2 cellular contexts compared by ENCODE assay signal in the genomic region with DNA sequence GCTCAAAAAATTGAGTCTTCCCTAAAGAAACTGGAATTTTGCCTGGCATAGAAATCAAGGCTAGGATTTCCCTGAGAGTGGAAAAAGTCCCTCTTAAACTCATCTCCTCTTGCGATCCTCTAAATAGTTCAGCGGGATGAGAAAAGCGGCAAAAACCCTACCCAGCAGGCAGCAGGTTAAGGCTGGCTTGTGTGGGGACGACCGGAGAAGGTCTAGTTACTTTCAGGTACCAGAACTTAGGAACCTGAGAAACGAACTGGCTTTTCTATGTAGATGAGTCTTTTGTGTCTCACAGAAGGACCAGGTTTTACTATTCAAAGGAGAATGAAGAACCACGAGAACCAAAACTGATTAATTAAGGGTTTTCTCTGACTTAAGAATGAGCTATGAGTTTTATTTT.
TF ChIP-seq lines count a peak whose summit lies in the region.

No MANE protein-coding gene starts in this region.

TF ChIP-seq in GM23338, 12 proteins besides CTCF, POLR2A, EP300 and RAD21:
- TF ChIP-seq ZNF114 (CRISPR knock-in tag; IDR thresholded peaks at IDR 0.05) (no peak), POLR2AphosphoS5 (IDR thresholded peaks at IDR 0.05; ENCODE audit: low read depth) (0 out of 2 replicates have a peak, but pooled peaks have one; percentile 31), NANOG (IDR thresholded peaks at IDR 0.05; ENCODE audit: borderline replicate concordance) (no peak), CREB1 (CRISPR knock-in tag; IDR thresholded peaks at IDR 0.05; ENCODE audit: low read depth) (no peak)
- TF ChIP-seq, protein P1, sequence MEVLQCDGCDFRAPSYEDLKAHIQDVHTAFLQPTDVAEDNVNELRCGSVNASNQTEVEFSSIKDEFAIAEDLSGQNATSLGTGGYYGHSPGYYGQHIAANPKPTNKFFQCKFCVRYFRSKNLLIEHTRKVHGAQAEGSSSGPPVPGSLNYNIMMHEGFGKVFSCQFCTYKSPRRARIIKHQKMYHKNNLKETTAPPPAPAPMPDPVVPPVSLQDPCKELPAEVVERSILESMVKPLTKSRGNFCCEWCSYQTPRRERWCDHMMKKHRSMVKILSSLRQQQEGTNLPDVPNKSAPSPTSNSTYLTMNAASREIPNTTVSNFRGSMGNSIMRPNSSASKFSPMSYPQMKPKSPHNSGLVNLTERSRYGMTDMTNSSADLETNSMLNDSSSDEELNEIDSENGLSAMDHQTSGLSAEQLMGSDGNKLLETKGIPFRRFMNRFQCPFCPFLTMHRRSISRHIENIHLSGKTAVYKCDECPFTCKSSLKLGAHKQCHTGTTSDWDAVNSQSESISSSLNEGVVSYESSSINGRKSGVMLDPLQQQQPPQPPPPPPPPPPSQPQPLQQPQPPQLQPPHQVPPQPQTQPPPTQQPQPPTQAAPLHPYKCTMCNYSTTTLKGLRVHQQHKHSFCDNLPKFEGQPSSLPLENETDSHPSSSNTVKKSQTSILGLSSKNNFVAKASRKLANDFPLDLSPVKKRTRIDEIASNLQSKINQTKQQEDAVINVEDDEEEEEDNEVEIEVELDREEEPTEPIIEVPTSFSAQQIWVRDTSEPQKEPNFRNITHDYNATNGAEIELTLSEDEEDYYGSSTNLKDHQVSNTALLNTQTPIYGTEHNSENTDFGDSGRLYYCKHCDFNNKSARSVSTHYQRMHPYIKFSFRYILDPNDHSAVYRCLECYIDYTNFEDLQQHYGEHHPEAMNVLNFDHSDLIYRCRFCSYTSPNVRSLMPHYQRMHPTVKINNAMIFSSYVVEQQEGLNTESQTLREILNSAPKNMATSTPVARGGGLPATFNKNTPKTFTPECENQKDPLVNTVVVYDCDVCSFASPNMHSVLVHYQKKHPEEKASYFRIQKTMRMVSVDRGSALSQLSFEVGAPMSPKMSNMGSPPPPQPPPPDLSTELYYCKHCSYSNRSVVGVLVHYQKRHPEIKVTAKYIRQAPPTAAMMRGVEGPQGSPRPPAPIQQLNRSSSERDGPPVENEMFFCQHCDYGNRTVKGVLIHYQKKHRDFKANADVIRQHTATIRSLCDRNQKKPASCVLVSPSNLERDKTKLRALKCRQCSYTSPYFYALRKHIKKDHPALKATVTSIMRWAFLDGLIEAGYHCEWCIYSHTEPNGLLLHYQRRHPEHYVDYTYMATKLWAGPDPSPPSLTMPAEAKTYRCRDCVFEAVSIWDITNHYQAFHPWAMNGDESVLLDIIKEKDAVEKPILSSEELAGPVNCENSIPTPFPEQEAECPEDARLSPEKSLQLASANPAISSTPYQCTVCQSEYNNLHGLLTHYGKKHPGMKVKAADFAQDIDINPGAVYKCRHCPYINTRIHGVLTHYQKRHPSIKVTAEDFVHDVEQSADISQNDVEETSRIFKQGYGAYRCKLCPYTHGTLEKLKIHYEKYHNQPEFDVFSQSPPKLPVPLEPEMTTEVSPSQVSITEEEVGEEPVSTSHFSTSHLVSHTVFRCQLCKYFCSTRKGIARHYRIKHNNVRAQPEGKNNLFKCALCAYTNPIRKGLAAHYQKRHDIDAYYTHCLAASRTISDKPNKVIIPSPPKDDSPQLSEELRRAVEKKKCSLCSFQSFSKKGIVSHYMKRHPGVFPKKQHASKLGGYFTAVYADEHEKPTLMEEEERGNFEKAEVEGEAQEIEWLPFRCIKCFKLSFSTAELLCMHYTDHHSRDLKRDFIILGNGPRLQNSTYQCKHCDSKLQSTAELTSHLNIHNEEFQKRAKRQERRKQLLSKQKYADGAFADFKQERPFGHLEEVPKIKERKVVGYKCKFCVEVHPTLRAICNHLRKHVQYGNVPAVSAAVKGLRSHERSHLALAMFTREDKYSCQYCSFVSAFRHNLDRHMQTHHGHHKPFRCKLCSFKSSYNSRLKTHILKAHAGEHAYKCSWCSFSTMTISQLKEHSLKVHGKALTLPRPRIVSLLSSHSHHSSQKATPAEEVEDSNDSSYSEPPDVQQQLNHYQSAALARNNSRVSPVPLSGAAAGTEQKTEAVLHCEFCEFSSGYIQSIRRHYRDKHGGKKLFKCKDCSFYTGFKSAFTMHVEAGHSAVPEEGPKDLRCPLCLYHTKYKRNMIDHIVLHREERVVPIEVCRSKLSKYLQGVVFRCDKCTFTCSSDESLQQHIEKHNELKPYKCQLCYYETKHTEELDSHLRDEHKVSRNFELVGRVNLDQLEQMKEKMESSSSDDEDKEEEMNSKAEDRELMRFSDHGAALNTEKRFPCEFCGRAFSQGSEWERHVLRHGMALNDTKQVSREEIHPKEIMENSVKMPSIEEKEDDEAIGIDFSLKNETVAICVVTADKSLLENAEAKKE (CRISPR knock-in tag; IDR thresholded peaks at IDR 0.05): peak; percentile 50; the same call in 1 of the 2 replicates

TF ChIP-seq in H1, 55 proteins besides CTCF, POLR2A, EP300 and RAD21:
- TF ChIP-seq CEBPB (IDR thresholded peaks at IDR 0.05; ENCODE audit: low read depth, low read length) (no peak), KDM1A (IDR thresholded peaks at IDR 0.05; ENCODE audit: borderline replicate concordance, low read length) (no peak), POLR2AphosphoS5 (IDR thresholded peaks at IDR 0.05; ENCODE audit: low read depth, low read length) (peak; percentile 45; the same call in 1 of the 2 replicates), SP2 (IDR thresholded peaks at IDR 0.05; ENCODE audit: low read length) (no peak), TCF12 (IDR thresholded peaks at IDR 0.05; ENCODE audit: low read depth, low read length) (peak; percentile 71; the same call in 1 of the 2 replicates), TEAD4 (IDR thresholded peaks at IDR 0.05; ENCODE audit: low read depth, low read length) (no peak), PHF8 (conservative IDR thresholded peaks at IDR 0.05; ENCODE audit: low read depth, low read length) (no peak), CHD1 (IDR thresholded peaks at IDR 0.05; ENCODE audit: low read depth, low read length) (no peak), CTBP2 (IDR thresholded peaks at IDR 0.05; ENCODE audit: borderline replicate concordance, insufficient read depth, insufficient read length, low read length) (no peak), ZNF274 (IDR thresholded peaks at IDR 0.05; ENCODE audit: borderline replicate concordance, extremely low read depth, low read length) (no peak), NANOG (IDR thresholded peaks at IDR 0.05; ENCODE audit: insufficient read depth, low read depth, low read length, poor library complexity, severe bottlenecking) (no peak), YY1 (IDR thresholded peaks at IDR 0.05; ENCODE audit: low read depth, low read length) (no peak), MAFK (IDR thresholded peaks at IDR 0.05; ENCODE audit: low read depth, low read length) (no peak), SP4 (IDR thresholded peaks at IDR 0.05; ENCODE audit: low read length) (no peak), TAF1 (IDR thresholded peaks at IDR 0.05; ENCODE audit: low read depth, low read length) (no peak), NRF1 (IDR thresholded peaks at IDR 0.05; ENCODE audit: low read depth, low read length) (no peak), SIRT6 (IDR thresholded peaks at IDR 0.05; ENCODE audit: low read length) (no peak), SRF (IDR thresholded peaks at IDR 0.05; ENCODE audit: low read depth, low read length) (no peak), ASH2L (IDR thresholded peaks at IDR 0.05; ENCODE audit: low read length) (no peak), KDM5A (IDR thresholded peaks at IDR 0.05; ENCODE audit: low read length) (no peak), FOSL1 (IDR thresholded peaks at IDR 0.05; ENCODE audit: insufficient read depth, low read depth, low read length) (no peak), CBX5 (IDR thresholded peaks at IDR 0.05; ENCODE audit: low read depth, low read length) (no peak), TAF7 (optimal IDR thresholded peaks at IDR 0.05; ENCODE audit: borderline replicate concordance, low read depth, low read length) (no peak), EZH2 (IDR thresholded peaks at IDR 0.05; ENCODE audit: low read depth, low read length, severe bottlenecking) (peak; percentile 0), JUN (IDR thresholded peaks at IDR 0.05; ENCODE audit: low read depth, low read length) (no peak)
- TF ChIP-seq, protein P2, sequence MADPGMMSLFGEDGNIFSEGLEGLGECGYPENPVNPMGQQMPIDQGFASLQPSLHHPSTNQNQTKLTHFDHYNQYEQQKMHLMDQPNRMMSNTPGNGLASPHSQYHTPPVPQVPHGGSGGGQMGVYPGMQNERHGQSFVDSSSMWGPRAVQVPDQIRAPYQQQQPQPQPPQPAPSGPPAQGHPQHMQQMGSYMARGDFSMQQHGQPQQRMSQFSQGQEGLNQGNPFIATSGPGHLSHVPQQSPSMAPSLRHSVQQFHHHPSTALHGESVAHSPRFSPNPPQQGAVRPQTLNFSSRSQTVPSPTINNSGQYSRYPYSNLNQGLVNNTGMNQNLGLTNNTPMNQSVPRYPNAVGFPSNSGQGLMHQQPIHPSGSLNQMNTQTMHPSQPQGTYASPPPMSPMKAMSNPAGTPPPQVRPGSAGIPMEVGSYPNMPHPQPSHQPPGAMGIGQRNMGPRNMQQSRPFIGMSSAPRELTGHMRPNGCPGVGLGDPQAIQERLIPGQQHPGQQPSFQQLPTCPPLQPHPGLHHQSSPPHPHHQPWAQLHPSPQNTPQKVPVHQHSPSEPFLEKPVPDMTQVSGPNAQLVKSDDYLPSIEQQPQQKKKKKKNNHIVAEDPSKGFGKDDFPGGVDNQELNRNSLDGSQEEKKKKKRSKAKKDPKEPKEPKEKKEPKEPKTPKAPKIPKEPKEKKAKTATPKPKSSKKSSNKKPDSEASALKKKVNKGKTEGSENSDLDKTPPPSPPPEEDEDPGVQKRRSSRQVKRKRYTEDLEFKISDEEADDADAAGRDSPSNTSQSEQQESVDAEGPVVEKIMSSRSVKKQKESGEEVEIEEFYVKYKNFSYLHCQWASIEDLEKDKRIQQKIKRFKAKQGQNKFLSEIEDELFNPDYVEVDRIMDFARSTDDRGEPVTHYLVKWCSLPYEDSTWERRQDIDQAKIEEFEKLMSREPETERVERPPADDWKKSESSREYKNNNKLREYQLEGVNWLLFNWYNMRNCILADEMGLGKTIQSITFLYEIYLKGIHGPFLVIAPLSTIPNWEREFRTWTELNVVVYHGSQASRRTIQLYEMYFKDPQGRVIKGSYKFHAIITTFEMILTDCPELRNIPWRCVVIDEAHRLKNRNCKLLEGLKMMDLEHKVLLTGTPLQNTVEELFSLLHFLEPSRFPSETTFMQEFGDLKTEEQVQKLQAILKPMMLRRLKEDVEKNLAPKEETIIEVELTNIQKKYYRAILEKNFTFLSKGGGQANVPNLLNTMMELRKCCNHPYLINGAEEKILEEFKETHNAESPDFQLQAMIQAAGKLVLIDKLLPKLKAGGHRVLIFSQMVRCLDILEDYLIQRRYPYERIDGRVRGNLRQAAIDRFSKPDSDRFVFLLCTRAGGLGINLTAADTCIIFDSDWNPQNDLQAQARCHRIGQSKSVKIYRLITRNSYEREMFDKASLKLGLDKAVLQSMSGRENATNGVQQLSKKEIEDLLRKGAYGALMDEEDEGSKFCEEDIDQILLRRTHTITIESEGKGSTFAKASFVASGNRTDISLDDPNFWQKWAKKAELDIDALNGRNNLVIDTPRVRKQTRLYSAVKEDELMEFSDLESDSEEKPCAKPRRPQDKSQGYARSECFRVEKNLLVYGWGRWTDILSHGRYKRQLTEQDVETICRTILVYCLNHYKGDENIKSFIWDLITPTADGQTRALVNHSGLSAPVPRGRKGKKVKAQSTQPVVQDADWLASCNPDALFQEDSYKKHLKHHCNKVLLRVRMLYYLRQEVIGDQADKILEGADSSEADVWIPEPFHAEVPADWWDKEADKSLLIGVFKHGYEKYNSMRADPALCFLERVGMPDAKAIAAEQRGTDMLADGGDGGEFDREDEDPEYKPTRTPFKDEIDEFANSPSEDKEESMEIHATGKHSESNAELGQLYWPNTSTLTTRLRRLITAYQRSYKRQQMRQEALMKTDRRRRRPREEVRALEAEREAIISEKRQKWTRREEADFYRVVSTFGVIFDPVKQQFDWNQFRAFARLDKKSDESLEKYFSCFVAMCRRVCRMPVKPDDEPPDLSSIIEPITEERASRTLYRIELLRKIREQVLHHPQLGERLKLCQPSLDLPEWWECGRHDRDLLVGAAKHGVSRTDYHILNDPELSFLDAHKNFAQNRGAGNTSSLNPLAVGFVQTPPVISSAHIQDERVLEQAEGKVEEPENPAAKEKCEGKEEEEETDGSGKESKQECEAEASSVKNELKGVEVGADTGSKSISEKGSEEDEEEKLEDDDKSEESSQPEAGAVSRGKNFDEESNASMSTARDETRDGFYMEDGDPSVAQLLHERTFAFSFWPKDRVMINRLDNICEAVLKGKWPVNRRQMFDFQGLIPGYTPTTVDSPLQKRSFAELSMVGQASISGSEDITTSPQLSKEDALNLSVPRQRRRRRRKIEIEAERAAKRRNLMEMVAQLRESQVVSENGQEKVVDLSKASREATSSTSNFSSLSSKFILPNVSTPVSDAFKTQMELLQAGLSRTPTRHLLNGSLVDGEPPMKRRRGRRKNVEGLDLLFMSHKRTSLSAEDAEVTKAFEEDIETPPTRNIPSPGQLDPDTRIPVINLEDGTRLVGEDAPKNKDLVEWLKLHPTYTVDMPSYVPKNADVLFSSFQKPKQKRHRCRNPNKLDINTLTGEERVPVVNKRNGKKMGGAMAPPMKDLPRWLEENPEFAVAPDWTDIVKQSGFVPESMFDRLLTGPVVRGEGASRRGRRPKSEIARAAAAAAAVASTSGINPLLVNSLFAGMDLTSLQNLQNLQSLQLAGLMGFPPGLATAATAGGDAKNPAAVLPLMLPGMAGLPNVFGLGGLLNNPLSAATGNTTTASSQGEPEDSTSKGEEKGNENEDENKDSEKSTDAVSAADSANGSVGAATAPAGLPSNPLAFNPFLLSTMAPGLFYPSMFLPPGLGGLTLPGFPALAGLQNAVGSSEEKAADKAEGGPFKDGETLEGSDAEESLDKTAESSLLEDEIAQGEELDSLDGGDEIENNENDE (IDR thresholded peaks at IDR 0.05; ENCODE audit: insufficient replicate concordance, low read length): no peak
- TF ChIP-seq, protein P3, sequence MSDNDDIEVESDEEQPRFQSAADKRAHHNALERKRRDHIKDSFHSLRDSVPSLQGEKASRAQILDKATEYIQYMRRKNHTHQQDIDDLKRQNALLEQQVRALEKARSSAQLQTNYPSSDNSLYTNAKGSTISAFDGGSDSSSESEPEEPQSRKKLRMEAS (IDR thresholded peaks at IDR 0.05): 0 out of 2 replicates have a peak, but pooled peaks have one; percentile 13
- TF ChIP-seq, protein P4, sequence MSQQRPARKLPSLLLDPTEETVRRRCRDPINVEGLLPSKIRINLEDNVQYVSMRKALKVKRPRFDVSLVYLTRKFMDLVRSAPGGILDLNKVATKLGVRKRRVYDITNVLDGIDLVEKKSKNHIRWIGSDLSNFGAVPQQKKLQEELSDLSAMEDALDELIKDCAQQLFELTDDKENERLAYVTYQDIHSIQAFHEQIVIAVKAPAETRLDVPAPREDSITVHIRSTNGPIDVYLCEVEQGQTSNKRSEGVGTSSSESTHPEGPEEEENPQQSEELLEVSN (IDR thresholded peaks at IDR 0.05): peak; percentile 58; the same call in 1 of the 2 replicates
TF ChIP-seq in H1: peak in this region for 5.
